Comparison of ENCODE assay signal across 9 cellular contexts in the genomic region with DNA sequence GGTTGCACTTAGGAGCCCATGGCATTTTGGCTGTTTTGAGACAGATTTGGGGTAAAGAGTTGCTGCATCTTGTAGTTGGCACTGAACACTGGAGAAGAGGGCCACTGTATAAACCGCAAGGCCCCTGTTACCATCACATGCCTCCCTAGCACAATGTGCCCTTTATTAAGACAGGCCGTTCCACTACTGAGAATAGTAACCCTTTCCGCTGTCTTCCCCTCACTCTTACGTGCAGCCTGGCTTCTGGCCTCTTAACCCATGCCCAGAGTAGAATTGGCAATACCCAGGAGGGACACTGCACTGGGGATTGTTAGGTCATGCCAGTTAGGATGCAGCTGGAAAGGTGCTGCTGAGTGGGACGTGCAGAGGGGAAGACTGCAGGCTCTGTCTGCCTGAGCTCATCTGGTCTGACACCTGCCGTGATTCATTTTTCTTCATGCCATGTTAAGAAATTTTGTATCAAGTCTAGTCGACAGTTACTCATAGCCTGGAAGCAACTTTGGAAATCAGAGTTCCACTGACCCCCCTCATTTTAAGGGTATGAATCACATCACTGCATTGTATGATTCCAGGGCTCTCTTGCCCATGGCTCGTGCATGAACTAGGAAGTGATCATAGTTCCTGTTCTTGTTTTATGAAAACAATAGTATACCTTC.
DNase-seq lines count a peak whose midpoint lies in the region; ATAC-seq and TF ChIP-seq lines count a peak whose summit lies in the region.
"Had no signal": no experiment of that assay in that cellular context is flagged by ENCODE, and none has a peak within 500 bp of the region (broad histone marks: within the 10 kb centered on the region; RNA-seq: fewer than 3 reads in every experiment).

No MANE protein-coding gene starts in this region.

- WGBS in tibial nerve, 2 donors: 12 to 24% methylated on average over 8 of the region's 8 CpGs

- no peaks in the 10 kb centered on the region for H3K9me3 ChIP-seq in Peyer's patch
- H3K9me3 ChIP-seq in tibial nerve: no peaks in the 10 kb centered on the region

- no peak for DNase-seq in Peyer's patch
- DNase-seq in epithelial cell of esophagus (ENCODE audit: low read depth): peak; percentile 98
- peak; percentile 61 for DNase-seq in middle frontal gyrus (ENCODE audit: extremely low spot score, low spot score)
- no peak for DNase-seq in tibial nerve (ENCODE audit: low spot score in 2 of 2)
- no peak for DNase-seq in activated CD4-positive, alpha-beta T cell treated with anti-CD3 and anti-CD28 coated beads, Interleukin-2, amount 50 U/mL, for 4 hours
- DNase-seq in GM19238 (ENCODE audit: insufficient read length, low spot score): no peak
- no peak for DNase-seq in NCI-H1694 (lab: John Stamatoyannopoulos, UW)

- H3K27ac ChIP-seq in Peyer's patch (peak overlapping the region; percentile 50 to 81 (median 66)), tibial nerve (peak overlapping the region; percentile 26 to 92 (median 82))
- H3K27ac ChIP-seq: KMS-11 had no signal

- H3K4me1 ChIP-seq in Peyer's patch: peaks cover 0 to 23% (median 0%) of the 10 kb centered on the region in 4 donors
- H3K4me1 ChIP-seq in tibial nerve: peaks cover 0 to 68% (median 48%) of the 10 kb centered on the region in 4 donors

- H3K27me3 ChIP-seq in Peyer's patch: no peaks in the 10 kb centered on the region
- no peaks in the 10 kb centered on the region for H3K27me3 ChIP-seq in tibial nerve

- ATAC-seq in GM19351 (IDR thresholded peaks at IDR 0.05; ENCODE audit: unreplicated experiment): no peak

- TF ChIP-seq POLR2A in Peyer's patch (IDR thresholded peaks at IDR 0.05): no peak
- TF ChIP-seq POLR2A in tibial nerve (IDR thresholded peaks at IDR 0.05): no peak

- TF ChIP-seq EP300 in tibial nerve (IDR thresholded peaks at IDR 0.05): peak in 1 of 2 donors; percentile 55

- peak overlapping the region in 1 of 4 donors; percentile 11 for H3K4me3 ChIP-seq in Peyer's patch
- no peak overlapping the region for H3K4me3 ChIP-seq in epithelial cell of esophagus (ENCODE audit: low read length)
- H3K4me3 ChIP-seq in tibial nerve: peak overlapping the region in 3 of 4 donors; percentile 1 to 25 (median 19)

- H3K36me3 ChIP-seq in Peyer's patch (no peaks in the 10 kb centered on the region), tibial nerve (no peaks in the 10 kb centered on the region)

- TF ChIP-seq CTCF in Peyer's patch (IDR thresholded peaks at IDR 0.05) (no peak), epithelial cell of esophagus (IDR thresholded peaks at IDR 0.05; ENCODE audit: insufficient read depth, low read depth, low read length, missing control alignments) (no peak), tibial nerve (IDR thresholded peaks at IDR 0.05) (no peak)

Comparison
In these comparisons a context has a peak if more than half of its experiments do, and no peak if none do; other contexts are left out.
1. DNase-seq: peak in epithelial cell of esophagus (single experiment) and middle frontal gyrus (single experiment); none in Peyer's patch (0 of 3), tibial nerve (0 of 2), activated CD4-positive, alpha-beta T cell treated with anti-CD3 and anti-CD28 coated beads, Interleukin-2, amount 50 U/mL, for 4 hours (0 of 2), GM19238 (single experiment) and NCI-H1694 (single experiment).